Comparison of ENCODE assay signal across 15 cellular contexts in the genomic region with DNA sequence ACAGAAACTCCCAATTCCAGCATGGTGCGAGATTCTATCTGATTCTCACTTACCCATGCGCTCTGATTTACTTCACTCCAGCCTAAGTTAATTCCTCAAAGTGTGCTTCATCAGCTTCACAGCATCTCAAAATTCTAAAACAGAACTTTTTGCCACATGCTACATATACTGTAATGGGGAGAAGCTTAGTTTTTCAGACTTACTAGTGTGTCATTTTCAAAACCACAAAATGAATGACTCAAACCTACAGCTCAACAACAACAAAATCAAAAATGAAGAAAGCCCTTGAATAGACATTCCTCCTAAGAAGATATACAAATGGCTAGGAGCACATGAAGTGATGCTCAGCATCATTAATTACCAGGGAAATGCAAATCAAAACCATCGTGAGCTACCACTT.
A peak's percentile ranks its signal among the peaks of the same experiment; 100 is the strongest.
DNase-seq lines count a peak whose midpoint lies in the region; ATAC-seq and TF ChIP-seq lines count a peak whose summit lies in the region.
"Had no signal": no experiment of that assay in that cellular context is flagged by ENCODE, and none has a peak within 500 bp of the region (broad histone marks: within the 10 kb centered on the region; RNA-seq: fewer than 3 reads in every experiment).

No MANE protein-coding gene starts in this region.

- DNase-seq in activated T-cell treated with anti-CD3 and anti-CD28 coated beads, Interleukin-2, amount 50 U/mL, for 24 hours, result no peak
- DNase-seq in activated T-cell treated with anti-CD3 and anti-CD28 coated beads, Interleukin-2, amount 50 U/mL, for 1 hour, result no peak
- no peak for DNase-seq in T-helper 2 cell treated with Interferon-gamma antibody and Interleukin-4, amounts not matched to agents 5 μg/mL and 100 μg/mL, for 36 hours (ENCODE audit: low spot score)
- peak; percentile 47 for DNase-seq in epithelial cell of esophagus (ENCODE audit: low read depth)
- DNase-seq in stimulated activated naive CD4-positive, alpha-beta T cell (lab: John Stamatoyannopoulos, UW), result no peak
- DNase-seq: activated CD4-positive, alpha-beta T cell treated with anti-CD3 and anti-CD28 coated beads, Interleukin-2, amount 50 U/mL, for 48 hours; central memory CD4-positive, alpha-beta T cell; NCI-H1048; NCI-H524 treated with DMSO at 0.1 percent for 48 hours had no signal

- peak overlapping the region; percentile 85 for H3K27ac Mint-ChIP-seq in activated T-cell treated with anti-CD3 and anti-CD28 coated beads, Interleukin-2, amount 50 U/mL, for 24 hours
- peak overlapping the region; percentile 7 for H3K27ac Mint-ChIP-seq in T-helper 2 cell treated with Interferon-gamma antibody and Interleukin-4, amounts not matched to agents 5 μg/mL and 100 μg/mL, for 36 hours
- peak overlapping the region; percentile 51 for H3K27ac Mint-ChIP-seq in stimulated activated naive CD8-positive, alpha-beta T cell treated with anti-CD3 and anti-CD28 coated beads, Interleukin-15, Interleukin-2, amounts not matched to agents 100 ng/mL and 50 ng/mL, for 24 hours

- no peaks in the 10 kb centered on the region for H3K9me3 Mint-ChIP-seq in activated T-cell treated with anti-CD3 and anti-CD28 coated beads, Interleukin-2, amount 50 U/mL, for 24 hours
- no peaks in the 10 kb centered on the region for H3K9me3 Mint-ChIP-seq in T-helper 2 cell treated with Interferon-gamma antibody and Interleukin-4, amounts not matched to agents 5 μg/mL and 100 μg/mL, for 36 hours
- no peaks in the 10 kb centered on the region for H3K9me3 Mint-ChIP-seq in stimulated activated naive CD8-positive, alpha-beta T cell treated with anti-CD3 and anti-CD28 coated beads, Interleukin-15, Interleukin-2, amounts not matched to agents 100 ng/mL and 50 ng/mL, for 24 hours

- H3K4me3 Mint-ChIP-seq in activated T-cell treated with anti-CD3 and anti-CD28 coated beads, Interleukin-2, amount 50 U/mL, for 24 hours, result peak overlapping the region; percentile 23
- peak overlapping the region; percentile 11 for H3K4me3 Mint-ChIP-seq in T-helper 2 cell treated with Interferon-gamma antibody and Interleukin-4, amounts not matched to agents 5 μg/mL and 100 μg/mL, for 36 hours
- H3K4me3 Mint-ChIP-seq in stimulated activated naive CD8-positive, alpha-beta T cell treated with anti-CD3 and anti-CD28 coated beads, Interleukin-15, Interleukin-2, amounts not matched to agents 100 ng/mL and 50 ng/mL, for 24 hours, result peak overlapping the region; percentile 42

- TF ChIP-seq CTCF in epithelial cell of esophagus (IDR thresholded peaks at IDR 0.05; ENCODE audit: insufficient read depth, low read depth, low read length, missing control alignments), result no peak

- no peaks in the 10 kb centered on the region for H3K27me3 Mint-ChIP-seq in activated T-cell treated with anti-CD3 and anti-CD28 coated beads, Interleukin-2, amount 50 U/mL, for 24 hours
- H3K27me3 Mint-ChIP-seq in T-helper 2 cell treated with Interferon-gamma antibody and Interleukin-4, amounts not matched to agents 5 μg/mL and 100 μg/mL, for 36 hours (ENCODE audit: low read depth), result no peaks in the 10 kb centered on the region
- H3K27me3 Mint-ChIP-seq in stimulated activated naive CD8-positive, alpha-beta T cell treated with anti-CD3 and anti-CD28 coated beads, Interleukin-15, Interleukin-2, amounts not matched to agents 100 ng/mL and 50 ng/mL, for 24 hours, result no peaks in the 10 kb centered on the region

- ATAC-seq in HG03159 (IDR thresholded peaks at IDR 0.05; ENCODE audit: unreplicated experiment) (no peak), HG03097 (IDR thresholded peaks at IDR 0.05; ENCODE audit: low FRiP score, unreplicated experiment) (no peak)
- ATAC-seq: HCT116 had no signal

- H3K4me3 ChIP-seq in epithelial cell of esophagus (ENCODE audit: low read length), result no peak overlapping the region
- H3K4me3 ChIP-seq: prostate gland, SK-N-MC had no signal

- peaks cover 85% of the 10 kb centered on the region for H3K4me1 Mint-ChIP-seq in activated T-cell treated with anti-CD3 and anti-CD28 coated beads, Interleukin-2, amount 50 U/mL, for 24 hours (ENCODE audit: low read depth)
- peaks cover 49% of the 10 kb centered on the region for H3K4me1 Mint-ChIP-seq in T-helper 2 cell treated with Interferon-gamma antibody and Interleukin-4, amounts not matched to agents 5 μg/mL and 100 μg/mL, for 36 hours (ENCODE audit: low read depth)
- peaks cover 85% of the 10 kb centered on the region for H3K4me1 Mint-ChIP-seq in stimulated activated naive CD8-positive, alpha-beta T cell treated with anti-CD3 and anti-CD28 coated beads, Interleukin-15, Interleukin-2, amounts not matched to agents 100 ng/mL and 50 ng/mL, for 24 hours (ENCODE audit: low read depth)

- H3K36me3 Mint-ChIP-seq in activated T-cell treated with anti-CD3 and anti-CD28 coated beads, Interleukin-2, amount 50 U/mL, for 24 hours (ENCODE audit: low read depth), result peaks cover 25% of the 10 kb centered on the region
- H3K36me3 Mint-ChIP-seq in T-helper 2 cell treated with Interferon-gamma antibody and Interleukin-4, amounts not matched to agents 5 μg/mL and 100 μg/mL, for 36 hours (ENCODE audit: low read depth), result peaks cover 33% of the 10 kb centered on the region
- peaks cover 19% of the 10 kb centered on the region for H3K36me3 Mint-ChIP-seq in stimulated activated naive CD8-positive, alpha-beta T cell treated with anti-CD3 and anti-CD28 coated beads, Interleukin-15, Interleukin-2, amounts not matched to agents 100 ng/mL and 50 ng/mL, for 24 hours (ENCODE audit: low read depth)

Comparison
In these comparisons a context has a peak if more than half of its experiments do, and no peak if none do; other contexts are left out.
1. H3K27ac Mint-ChIP-seq: peak in every context shown above with its lines; median percentile 85 in activated T-cell treated with anti-CD3 and anti-CD28 coated beads, Interleukin-2, amount 50 U/mL, for 24 hours; 51 in stimulated activated naive CD8-positive, alpha-beta T cell treated with anti-CD3 and anti-CD28 coated beads, Interleukin-15, Interleukin-2, amounts not matched to agents 100 ng/mL and 50 ng/mL, for 24 hours; 7 in T-helper 2 cell treated with Interferon-gamma antibody and Interleukin-4, amounts not matched to agents 5 μg/mL and 100 μg/mL, for 36 hours.